In the genomic region with DNA sequence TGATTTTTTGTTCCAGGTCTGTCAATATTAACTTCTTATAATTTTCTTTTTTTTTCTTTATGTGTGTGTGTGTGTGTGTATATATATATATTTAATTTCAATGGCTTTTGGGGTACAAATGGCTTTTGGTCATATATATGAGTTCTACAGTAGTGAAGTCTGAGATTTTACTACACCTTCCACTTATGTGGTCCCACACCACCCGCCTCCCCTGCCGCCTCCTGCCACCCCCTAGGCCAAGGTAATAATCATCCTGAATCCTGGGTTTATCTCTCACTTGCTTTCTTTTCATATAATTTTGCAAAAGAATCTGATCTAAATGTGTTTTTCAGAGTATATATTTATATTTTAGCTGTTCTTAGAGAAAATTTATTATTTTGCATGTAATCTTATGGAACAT, we compare ENCODE assay signal across 12 cellular contexts. TPM values are rescaled to one million over a fixed set of nuclear protein-coding genes. Genes with fewer than 3 reads are reported as not detected.
A peak's percentile ranks its signal among the peaks of the same experiment; 100 is the strongest.
DNase-seq lines count a peak whose midpoint lies in the region; ATAC-seq and TF ChIP-seq lines count a peak whose summit lies in the region.
"Had no signal": no experiment of that assay in that cellular context is flagged by ENCODE, and none has a peak within 500 bp of the region (broad histone marks: within the 10 kb centered on the region; RNA-seq: fewer than 3 reads in every experiment).

No MANE protein-coding gene starts in this region.

- no peak overlapping the region for H3K23ac ChIP-seq in mesenchymal stem cell (ENCODE audit: low read length in 2 of 2)

- ATAC-seq in GM21737 (IDR thresholded peaks at IDR 0.05; ENCODE audit: unreplicated experiment), result no peak
- ATAC-seq: right cardiac atrium had no signal

- H3K27me3 Mint-ChIP-seq in MCF 10A (ENCODE audit: insufficient read depth, unreplicated experiment), result no peaks in the 10 kb centered on the region

- H3K4me1 ChIP-seq in mammary epithelial cell (ENCODE audit: insufficient read depth, low read length), result peaks cover 20% of the 10 kb centered on the region
- H3K4me1 ChIP-seq in mesenchymal stem cell (ENCODE audit: control insufficient read depth, insufficient read depth, low read depth, low read length), result peaks cover 18% of the 10 kb centered on the region
- H3K4me1 ChIP-seq in transverse colon, result peaks cover 19 to 91% (median 40%) of the 10 kb centered on the region in 4 donors

- intact Hi-C loops in MCF 10A (cut with micrococcal nuclease) (no loop called here), mammary epithelial cell (cut with micrococcal nuclease) (loop anchor here (1.0 kb wide), 1 partner anchor 17 kb away; no protein-coding TSS in a partner anchor), transverse colon (cut with DNase I; ENCODE audit: low total_unique reads) (no loop called here)

- H2AFZ ChIP-seq in mammary epithelial cell (ENCODE audit: low read depth, low read length) (no peak overlapping the region), mesenchymal stem cell (ENCODE audit: low read depth, low read length) (no peak overlapping the region)

- no peaks in the 10 kb centered on the region for H3K79me1 ChIP-seq in mesenchymal stem cell (replicated peaks; ENCODE audit: low read length, poor library complexity, severe bottlenecking)

- H3K4me3 ChIP-seq in mammary epithelial cell (replicated peaks in 1 of 3; ENCODE audit: insufficient read depth in 1 of 3, low read depth in 2 of 3, low read length in 3 of 3), result no peak overlapping the region
- no peak overlapping the region for H3K4me3 ChIP-seq in cardiac fibroblast (replicated peaks in 1 of 2; ENCODE audit: low read depth in 2 of 2, low read length in 2 of 2)
- H3K4me3 ChIP-seq in mesenchymal stem cell (ENCODE audit: insufficient read depth in 1 of 2, low read depth in 1 of 2, low read length in 2 of 2), result peak overlapping the region in 1 of 2 experiments; percentile 92
- no peak overlapping the region for H3K4me3 ChIP-seq in transverse colon
- no peak overlapping the region for H3K4me3 ChIP-seq in WERI-Rb-1 (ENCODE audit: low read depth, low read length)

- dilution Hi-C loops in mammary epithelial cell (cut with HindIII; ENCODE audit: low sequenced_read_pairs), result no loop called here

- no peak overlapping the region for H2BK15ac ChIP-seq in mesenchymal stem cell (ENCODE audit: low read depth, poor library complexity, severe bottlenecking)

- no peak overlapping the region for H2BK12ac ChIP-seq in mesenchymal stem cell (ENCODE audit: low read length in 2 of 2)

- TF ChIP-seq POLR2A in transverse colon (IDR thresholded peaks at IDR 0.05), result no peak

- no peak overlapping the region for H3K18ac ChIP-seq in mesenchymal stem cell (ENCODE audit: low read depth in 1 of 2, low read length in 2 of 2)

- no peak overlapping the region for H2BK5ac ChIP-seq in mesenchymal stem cell (ENCODE audit: low read depth, low read length, poor library complexity, severe bottlenecking)

- BruUV-seq in MCF 10A (replicated peaks; lab: Mats Ljungman, UMichigan) (no TSS peak), mammary epithelial cell (replicated peaks; lab: Mats Ljungman, UMichigan) (no TSS peak)

- H3K9ac ChIP-seq in mammary epithelial cell (ENCODE audit: insufficient read depth, low read length) (no peak overlapping the region), mesenchymal stem cell (ENCODE audit: low read length) (peak overlapping the region; percentile 99)

- H3K9me3 ChIP-seq in mammary epithelial cell (replicated peaks; ENCODE audit: insufficient read depth, low read length), result no peaks in the 10 kb centered on the region
- no peaks in the 10 kb centered on the region for H3K9me3 ChIP-seq in mesenchymal stem cell (ENCODE audit: control insufficient read depth, low read length)
- no peaks in the 10 kb centered on the region for H3K9me3 ChIP-seq in transverse colon
- H3K9me3 ChIP-seq in WERI-Rb-1 (ENCODE audit: severe bottlenecking), result no peaks in the 10 kb centered on the region
- H3K9me3 ChIP-seq: ascending aorta had no signal

- no peaks in the 10 kb centered on the region for H3K9me3 Mint-ChIP-seq in MCF 10A (ENCODE audit: unreplicated experiment)
- H3K9me3 Mint-ChIP-seq: T-helper 1 cell treated with Interleukin-12 subunit alpha and Interleukin-12 subunit beta and Interleukin-4 antibody, amounts not matched to agents 30 μg/mL and 1 μg/mL, for 36 hours had no signal

- TF ChIP-seq EP300 in transverse colon (IDR thresholded peaks at IDR 0.05; ENCODE audit: low read depth), result no peak

- no peak for DNase-seq in MCF 10A (ENCODE audit: unreplicated experiment)
- no peak for DNase-seq in mammary epithelial cell
- peak; percentile 23 to 48 for DNase-seq in cardiac fibroblast (ENCODE audit: low read depth in 2 of 2)
- DNase-seq in mesenchymal stem cell, result peak; percentile 54
- peak; percentile 9 for DNase-seq in transverse colon
- DNase-seq in DMS 273 (lab: John Stamatoyannopoulos, UW; ENCODE audit: unreplicated experiment), result no peak
- no peak for DNase-seq in WERI-Rb-1
- DNase-seq: NCI-H2081 treated with DMSO at 0.1 percent for 48 hours had no signal

- no peak overlapping the region for H2AK5ac ChIP-seq in mesenchymal stem cell (ENCODE audit: low read length, severe bottlenecking)

- POLR2A ChIA-PET in MCF 10A (lab: Yijun Ruan, JAX), result interaction anchor here (0.9 to 5.0 kb wide), 8 partner anchors 11 to 70 kb away, joined by 3 to 390 read pairs (median 6); partner anchors contain the start of genes MALAT1 and NEAT1

- no peak overlapping the region for H4K8ac ChIP-seq in mesenchymal stem cell (ENCODE audit: low read length)

- H3K27me3 ChIP-seq in mammary epithelial cell (ENCODE audit: insufficient read depth, low read length) (no peaks in the 10 kb centered on the region), mesenchymal stem cell (ENCODE audit: control insufficient read depth in 1 of 2, insufficient read depth in 1 of 2, low read length in 2 of 2) (no peaks in the 10 kb centered on the region), transverse colon (no peaks in the 10 kb centered on the region), WERI-Rb-1 (ENCODE audit: insufficient read depth, low read depth, severe bottlenecking) (no peaks in the 10 kb centered on the region)
- H3K27me3 ChIP-seq: ascending aorta had no signal

- H3K4ac ChIP-seq in mesenchymal stem cell (ENCODE audit: low read depth in 1 of 2, low read length in 2 of 2), result no peak overlapping the region

- H3K4me2 ChIP-seq in mammary epithelial cell (ENCODE audit: insufficient read depth, low read depth, low read length) (no peak overlapping the region), mesenchymal stem cell (ENCODE audit: low read length, poor library complexity, severe bottlenecking) (no peak overlapping the region)

- peak overlapping the region; percentile 98 for H3K4me3 Mint-ChIP-seq in MCF 10A (ENCODE audit: unreplicated experiment)

- CTCF ChIA-PET in MCF 10A (lab: Yijun Ruan, JAX), result interaction anchor here (1.6 kb wide), 1 partner anchor 18 kb away, joined by 5 read pairs; no protein-coding TSS in a partner anchor
- CTCF ChIA-PET in mammary epithelial cell (lab: Charles Lee; ENCODE audit: low non-redundant PET), result no interaction called here

- H3K79me2 ChIP-seq in mammary epithelial cell (ENCODE audit: insufficient read depth, low read length), result peaks cover 88% of the 10 kb centered on the region

- H3K27ac ChIP-seq in mammary epithelial cell (ENCODE audit: insufficient read depth, low read depth, low read length) (no peak overlapping the region), mesenchymal stem cell (ENCODE audit: low read length, poor library complexity, severe bottlenecking) (no peak overlapping the region), transverse colon (peak overlapping the region; percentile 100), WERI-Rb-1 (no peak overlapping the region)

- peaks cover 100% of the 10 kb centered on the region for H3K36me3 Mint-ChIP-seq in MCF 10A (ENCODE audit: insufficient read depth, unreplicated experiment)

- H3K4me1 Mint-ChIP-seq in MCF 10A (ENCODE audit: insufficient read depth, unreplicated experiment), result peaks cover 70% of the 10 kb centered on the region

- no peak overlapping the region for H2BK120ac ChIP-seq in mesenchymal stem cell (ENCODE audit: low read depth, low read length)

- 100% methylated on average over 2 of the region's 2 CpGs for WGBS in mammary epithelial cell (ENCODE audit: low coverage, missing lambda C conversion rate)
- WGBS in mesenchymal stem cell, result 90% methylated on average over 2 of the region's 2 CpGs
- 96 to 100% methylated on average over 1 to 2 of the region's 2 CpGs for WGBS in transverse colon (ENCODE audit: low coverage in 1 of 2), 2 donors

- H3K36me3 ChIP-seq in mammary epithelial cell (ENCODE audit: insufficient read depth, low read length), result peaks cover 36% of the 10 kb centered on the region
- peaks cover 24 to 94% of the 10 kb centered on the region in 2 experiments for H3K36me3 ChIP-seq in mesenchymal stem cell (ENCODE audit: control insufficient read depth in 1 of 2, insufficient read depth in 2 of 2, low read depth in 1 of 2, low read length in 2 of 2)
- peaks cover 0 to 42% (median 16%) of the 10 kb centered on the region in 4 donors for H3K36me3 ChIP-seq in transverse colon
- H3K36me3 ChIP-seq in WERI-Rb-1, result no peaks in the 10 kb centered on the region

- H3K14ac ChIP-seq in mesenchymal stem cell (ENCODE audit: low read length in 2 of 2), result no peak overlapping the region

- peaks cover 10% of the 10 kb centered on the region for H4K20me1 ChIP-seq in mammary epithelial cell (ENCODE audit: insufficient read depth, low read length)

- H3K27ac Mint-ChIP-seq in MCF 10A (ENCODE audit: low read depth, unreplicated experiment), result peak overlapping the region; percentile 90

- H4K91ac ChIP-seq in mesenchymal stem cell (ENCODE audit: low read length), result no peak overlapping the region

- in situ Hi-C loops in mammary epithelial cell (cut with MboI; ENCODE audit: low sequenced_read_pairs in 2 of 2) (no loop called here), transverse colon (cut with MboI; ENCODE audit: low pct_ligation_motif_present in 1 of 4, low pct_unique_long_range_greater_than_20kb in 1 of 4, low sequenced_read_pairs in 3 of 4) (no loop called here)

- TF ChIP-seq CTCF in MCF 10A (IDR thresholded peaks at IDR 0.05; ENCODE audit: unreplicated experiment) (no peak), mammary epithelial cell (conservative IDR thresholded peaks at IDR 0.05 in 1 of 2, IDR thresholded peaks at IDR 0.05 in 1 of 2; ENCODE audit: extremely low read depth in 1 of 2, insufficient read depth in 1 of 2, low read depth in 1 of 2, low read length in 2 of 2) (no peak), cardiac fibroblast (IDR thresholded peaks at IDR 0.05; ENCODE audit: low read depth, low read length) (no peak), transverse colon (IDR thresholded peaks at IDR 0.05) (no peak), WERI-Rb-1 (IDR thresholded peaks at IDR 0.05; ENCODE audit: low read depth, low read length) (no peak)

RNA-seq across cellular contexts. Expression of gene NEAT1, which starts 11.1 kb away (rescaled TPM):
- total RNA-seq in MCF 10A (2022), result 1,026 and 1,292 TPM in 2 replicates
- total RNA-seq in mammary epithelial cell, result 100 to 1,000 TPM; 364 to 775 TPM
- polyA plus RNA-seq in mammary epithelial cell, result 20.1 TPM
- 98.8 TPM for polyA minus RNA-seq in mammary epithelial cell
- 51.2 TPM for polyA plus RNA-seq in mesenchymal stem cell (2013, experiment 1 of 2)
- 44.5 TPM for polyA plus RNA-seq in mesenchymal stem cell (2013, experiment 2 of 2)
- 100 to 1,000 TPM; 370 to 782 (median 680) TPM for total RNA-seq in transverse colon

RNA-seq across cellular contexts. Expression of gene FRMD8, which starts 47.2 kb away (rescaled TPM):
- total RNA-seq in MCF 10A (2022) (18.9 and 21.7 TPM in 2 replicates), mammary epithelial cell (10 to 100 TPM; 43.4 to 74.8 TPM), transverse colon (100 to 1,000 TPM in 3 of 4 donors, 10 to 100 TPM in 1; 64.3 to 164 (median 128) TPM)
- polyA plus RNA-seq in mammary epithelial cell, result 34.0 TPM
- polyA minus RNA-seq in mammary epithelial cell, result 43.2 TPM
- polyA plus RNA-seq in mesenchymal stem cell (2013, experiment 1 of 2), result 24.6 TPM
- polyA plus RNA-seq in mesenchymal stem cell (2013, experiment 2 of 2), result 25.1 TPM

RNA-seq across cellular contexts. Expression of gene SLC25A45, which starts 51.2 kb away (rescaled TPM):
- 3.9 and 4.9 TPM in 2 replicates for total RNA-seq in MCF 10A (2022)
- total RNA-seq in mammary epithelial cell, result 1 to 10 TPM in 1 of 2 donors, under 1 TPM in 1; 0.50 to 2.4 TPM
- 0.28 TPM for polyA plus RNA-seq in mammary epithelial cell
- 2.0 TPM for polyA minus RNA-seq in mammary epithelial cell
- 2.2 TPM for polyA plus RNA-seq in mesenchymal stem cell (2013, experiment 1 of 2)
- polyA plus RNA-seq in mesenchymal stem cell (2013, experiment 2 of 2), result 1.9 TPM
- 1 to 10 TPM; 2.2 to 5.6 (median 5.2) TPM for total RNA-seq in transverse colon

Comparison
In these comparisons a context has a peak if more than half of its experiments do, and no peak if none do; other contexts are left out.
1. DNase-seq: peak in cardiac fibroblast (2 of 2), mesenchymal stem cell (single experiment) and transverse colon (single experiment); none in MCF 10A (single experiment), mammary epithelial cell (single experiment), DMS 273 (single experiment) and WERI-Rb-1 (single experiment).
2. H3K27ac ChIP-seq: peak in transverse colon (4 of 4); none in mammary epithelial cell (single experiment), mesenchymal stem cell (single experiment) and WERI-Rb-1 (single experiment).